13 cellular contexts compared by ENCODE assay signal in the genomic region with DNA sequence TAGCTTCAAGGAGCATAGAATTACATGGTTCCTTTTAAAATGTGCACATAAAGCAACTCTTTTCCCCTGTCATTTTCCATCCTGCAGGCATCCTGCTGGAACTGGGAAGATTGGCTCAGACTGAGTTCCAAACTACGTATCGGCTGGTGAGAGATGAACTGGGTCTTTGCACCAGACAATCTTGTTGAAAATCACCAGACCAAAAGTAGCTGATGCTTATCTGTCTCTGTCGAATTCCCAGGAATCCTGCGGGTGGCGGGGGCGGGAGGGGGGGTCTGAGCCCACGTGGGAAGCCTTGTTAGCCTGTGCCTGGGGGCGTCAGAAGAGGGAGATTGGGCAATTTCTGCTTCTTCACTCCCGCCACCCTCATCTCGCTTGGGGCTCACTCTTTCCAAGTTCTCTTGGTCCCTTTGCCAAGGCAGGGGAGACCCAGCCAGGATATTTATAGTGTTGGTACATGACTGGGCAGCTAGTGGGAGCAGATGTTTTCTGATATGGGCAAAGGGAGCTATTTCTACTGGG.
DNase-seq lines count a peak whose midpoint lies in the region; ATAC-seq and TF ChIP-seq lines count a peak whose summit lies in the region.
"Had no signal": no experiment of that assay in that cellular context is flagged by ENCODE, and none has a peak within 500 bp of the region (broad histone marks: within the 10 kb centered on the region; RNA-seq: fewer than 3 reads in every experiment).

No MANE protein-coding gene starts in this region.

- ATAC-seq in PC-3 (no peak), GM18520 (IDR thresholded peaks at IDR 0.05; ENCODE audit: unreplicated experiment) (no peak), HG02852 (IDR thresholded peaks at IDR 0.05; ENCODE audit: unreplicated experiment) (no peak)
- ATAC-seq: activated CD8-positive, alpha-beta T cell treated with anti-CD3 and anti-CD28 coated beads for 36 hours had no signal

- CTCF ChIA-PET in HEK293 (lab: Yijun Ruan, JAX): interaction anchor here (0.6 to 4.5 kb wide), 4 partner anchors 138 to 182 kb away, joined by 3 to 15 read pairs (median 8); no protein-coding TSS in a partner anchor
- CTCF ChIA-PET in PC-3 (lab: Charles Lee): no interaction called here

- H3K27me3 Mint-ChIP-seq in chondrocyte (ENCODE audit: low read depth): no peaks in the 10 kb centered on the region
- H3K27me3 Mint-ChIP-seq: activated CD8-positive, alpha-beta T cell treated with anti-CD3 and anti-CD28 coated beads for 36 hours had no signal

- H3K4me2 ChIP-seq in PC-3 (ENCODE audit: low read length): no peak overlapping the region

- no peaks in the 10 kb centered on the region for H3K36me3 ChIP-seq in HEK293 (ENCODE audit: control insufficient read depth in 2 of 2, insufficient read depth in 1 of 2, low read length in 2 of 2)
- H3K36me3 ChIP-seq in PC-3 (ENCODE audit: low read depth, low read length): no peaks in the 10 kb centered on the region
- H3K36me3 ChIP-seq in adrenal gland (replicated peaks in 1 of 2): no peaks in the 10 kb centered on the region
- H3K36me3 ChIP-seq: SJSA1 had no signal

- H3K9ac ChIP-seq in PC-3 (ENCODE audit: low read length): no peak overlapping the region

- H3K27me3 ChIP-seq in PC-3 (ENCODE audit: low read length): no peaks in the 10 kb centered on the region
- H3K27me3 ChIP-seq in adrenal gland: no peaks in the 10 kb centered on the region
- H3K27me3 ChIP-seq: SJSA1 had no signal

- no TSS peak for BruUV-seq in PC-3 (replicated peaks; lab: Mats Ljungman, UMichigan)

- TF ChIP-seq CTCF in HEK293 (tag by site-specific recombination; IDR thresholded peaks at IDR 0.05) (no peak), chondrocyte (IDR thresholded peaks at IDR 0.05) (peak; percentile 33), PC-3 (conservative IDR thresholded peaks at IDR 0.05; ENCODE audit: low read depth, low read length) (no peak), adrenal gland (IDR thresholded peaks at IDR 0.05) (no peak)

- intact Hi-C loops in PC-3 (cut with micrococcal nuclease): no loop called here
- intact Hi-C loops in adrenal gland (cut with DNase I): no loop called here

- DNase-seq in chondrocyte (ENCODE audit: low spot score) (no peak), kidney glomerular epithelial cell (lab: John Stamatoyannopoulos, UW) (peak; percentile 44), superior temporal gyrus (ENCODE audit: extremely low spot score) (peak; percentile 60), PC-3 (no peak), adrenal gland (no peak)
- DNase-seq: activated CD8-positive, alpha-beta T cell treated with anti-CD3 and anti-CD28 coated beads for 36 hours; amniotic stem cell; naive B cell; NCI-H1694 treated with DMSO at 0.1 percent for 48 hours had no signal

- H3K4me3 Mint-ChIP-seq in chondrocyte (ENCODE audit: unreplicated experiment): peak overlapping the region; percentile 55
- H3K4me3 Mint-ChIP-seq: activated CD8-positive, alpha-beta T cell treated with anti-CD3 and anti-CD28 coated beads for 36 hours; naive B cell had no signal

- no peak for TF ChIP-seq POLR2A in adrenal gland (IDR thresholded peaks at IDR 0.05)

- H3K9me2 ChIP-seq in PC-3 (replicated peaks; ENCODE audit: low read length): no peaks in the 10 kb centered on the region

- H3K27ac ChIP-seq in HEK293 (ENCODE audit: extremely low read depth, low read depth, low read length) (no peak overlapping the region), PC-3 (ENCODE audit: low read length) (no peak overlapping the region), adrenal gland (no peak overlapping the region)
- H3K27ac ChIP-seq: SJSA1 had no signal

- 38 to 54% (median 51%) methylated on average over 10 of the region's 10 CpGs for WGBS in adrenal gland, 4 donors

- H3K4me1 Mint-ChIP-seq in chondrocyte (ENCODE audit: low read depth): peaks cover 80% of the 10 kb centered on the region

- H3K9me3 Mint-ChIP-seq in chondrocyte (ENCODE audit: low read depth): no peaks in the 10 kb centered on the region
- H3K9me3 Mint-ChIP-seq: activated CD8-positive, alpha-beta T cell treated with anti-CD3 and anti-CD28 coated beads for 36 hours; naive B cell had no signal

- H3K4me3 ChIP-seq in HEK293 (ENCODE audit: low read depth, low read length): no peak overlapping the region
- H3K4me3 ChIP-seq in PC-3 (ENCODE audit: low read length): no peak overlapping the region
- H3K4me3 ChIP-seq in adrenal gland: no peak overlapping the region
- H3K4me3 ChIP-seq: SJSA1 had no signal

- POLR2A ChIA-PET in HEK293 (lab: Yijun Ruan, JAX): interaction anchor here (0.6 kb wide), 3 partner anchors 23 to 259 kb away, joined by 3 to 4 read pairs (median 3); no protein-coding TSS in a partner anchor
- POLR2A ChIA-PET in PC-3 (lab: Charles Lee; ENCODE audit: unreplicated experiment): interaction anchor here (0.7 kb wide), 1 partner anchor 157 kb away, joined by 4 read pairs; no protein-coding TSS in a partner anchor

- H3K79me2 ChIP-seq in PC-3 (ENCODE audit: low read length): no peaks in the 10 kb centered on the region

- H3F3A ChIP-seq in PC-3 (ENCODE audit: low read length, unreplicated experiment): no peaks in the 10 kb centered on the region

- peaks cover 6% of the 10 kb centered on the region; the same call in 1 of the 2 replicates for H3K4me1 ChIP-seq in HEK293 (ENCODE audit: control insufficient read depth, insufficient read depth, low read length)
- H3K4me1 ChIP-seq in PC-3 (ENCODE audit: insufficient read depth, low read length): no peaks in the 10 kb centered on the region
- H3K4me1 ChIP-seq in adrenal gland (replicated peaks in 1 of 2): peaks cover 0 to 9% of the 10 kb centered on the region in 2 donors

- H3K36me3 Mint-ChIP-seq in chondrocyte (ENCODE audit: low read depth): no peaks in the 10 kb centered on the region
- H3K36me3 Mint-ChIP-seq: naive B cell had no signal

- H4K20me1 ChIP-seq in PC-3 (ENCODE audit: low read length): no peaks in the 10 kb centered on the region

- H3K27ac Mint-ChIP-seq in chondrocyte (ENCODE audit: unreplicated experiment): peak overlapping the region; percentile 98
- H3K27ac Mint-ChIP-seq: activated CD8-positive, alpha-beta T cell treated with anti-CD3 and anti-CD28 coated beads for 36 hours had no signal

- H3K9me3 ChIP-seq in HEK293 (ENCODE audit: control insufficient read depth, insufficient read depth, low read depth, low read length) (no peaks in the 10 kb centered on the region), PC-3 (ENCODE audit: low read length) (no peaks in the 10 kb centered on the region), adrenal gland (replicated peaks in 1 of 3) (no peaks in the 10 kb centered on the region)
- H3K9me3 ChIP-seq: SJSA1 had no signal

- H2AFZ ChIP-seq in PC-3 (ENCODE audit: low read length): no peak overlapping the region

TF ChIP-seq in HEK293, 187 proteins besides CTCF, POLR2A, EP300 and RAD21:
- TF ChIP-seq ZNF16 (tag by site-specific recombination; IDR thresholded peaks at IDR 0.05; ENCODE audit: low read depth) (no peak), PRDM1 (tag by site-specific recombination; IDR thresholded peaks at IDR 0.05) (no peak), ZFP41 (tag by site-specific recombination; IDR thresholded peaks at IDR 0.05; ENCODE audit: borderline replicate concordance) (no peak), TCF7L2 (IDR thresholded peaks at IDR 0.05; ENCODE audit: borderline replicate concordance, low read depth, low read length) (no peak), ZFHX2 (tag by site-specific recombination; conservative IDR thresholded peaks at IDR 0.05) (peak; percentile 71), EGR2 (tag by site-specific recombination; IDR thresholded peaks at IDR 0.05; ENCODE audit: low read depth) (0 out of 2 replicates have a peak, but pooled peaks have one; percentile 61), ZNF510 (tag by site-specific recombination; IDR thresholded peaks at IDR 0.05; ENCODE audit: insufficient replicate concordance) (no peak)
TF ChIP-seq in HEK293: peak in this region for 2.

Comparison
In these comparisons a context has a peak if more than half of its experiments do, and no peak if none do; other contexts are left out.
1. DNase-seq: peak in kidney glomerular epithelial cell (single experiment) and superior temporal gyrus (single experiment); none in chondrocyte (single experiment), PC-3 (single experiment) and adrenal gland (0 of 7).